1 cellular context compared by ENCODE assay signal in the genomic region with DNA sequence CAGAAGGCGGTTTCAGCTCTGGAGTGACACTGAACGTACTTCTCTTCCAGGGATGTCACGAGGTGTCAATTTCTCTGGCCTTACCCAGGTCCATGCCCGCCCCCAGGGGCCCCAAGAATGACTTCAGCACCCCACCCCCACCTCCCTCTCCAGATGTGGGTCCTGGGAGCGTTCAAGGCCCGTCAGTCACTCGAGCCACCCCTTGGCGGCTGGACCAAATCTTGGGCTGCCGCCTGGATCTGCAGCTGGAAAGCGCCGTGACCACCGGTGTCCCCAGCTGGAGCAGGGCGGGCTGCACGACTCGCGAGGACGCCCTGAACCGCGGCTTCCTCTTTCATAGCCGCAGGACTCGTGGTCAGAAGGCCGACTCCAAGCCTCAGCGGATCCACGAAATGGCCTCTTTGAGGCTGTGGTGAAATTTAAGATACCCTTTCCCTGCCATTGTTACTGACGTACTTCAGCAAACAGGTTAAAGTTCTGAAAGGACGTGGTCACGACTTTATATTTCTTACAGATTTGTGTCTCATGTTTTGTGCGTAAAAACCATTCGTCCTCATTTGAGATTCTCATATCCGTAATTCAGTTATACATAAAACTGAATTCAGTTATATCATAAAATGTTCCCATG.
TF ChIP-seq lines count a peak whose summit lies in the region.

No MANE protein-coding gene starts in this region.

TF ChIP-seq in K562, 482 proteins besides CTCF, POLR2A, EP300 and RAD21 (continued from another document and continues in another):
- TF ChIP-seq, protein P1, sequence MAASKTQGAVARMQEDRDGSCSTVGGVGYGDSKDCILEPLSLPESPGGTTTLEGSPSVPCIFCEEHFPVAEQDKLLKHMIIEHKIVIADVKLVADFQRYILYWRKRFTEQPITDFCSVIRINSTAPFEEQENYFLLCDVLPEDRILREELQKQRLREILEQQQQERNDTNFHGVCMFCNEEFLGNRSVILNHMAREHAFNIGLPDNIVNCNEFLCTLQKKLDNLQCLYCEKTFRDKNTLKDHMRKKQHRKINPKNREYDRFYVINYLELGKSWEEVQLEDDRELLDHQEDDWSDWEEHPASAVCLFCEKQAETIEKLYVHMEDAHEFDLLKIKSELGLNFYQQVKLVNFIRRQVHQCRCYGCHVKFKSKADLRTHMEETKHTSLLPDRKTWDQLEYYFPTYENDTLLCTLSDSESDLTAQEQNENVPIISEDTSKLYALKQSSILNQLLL (CRISPR knock-in tag; IDR thresholded peaks at IDR 0.05; ENCODE audit: borderline replicate concordance): no peak
- peak in 1 of 2 experiments; percentile 77; a peak in 1 of 4 replicates for TF ChIP-seq HDAC1 (IDR thresholded peaks at IDR 0.05)
- no peak for TF ChIP-seq MECOM (CRISPR knock-in tag; IDR thresholded peaks at IDR 0.05)
- peak; percentile 90 for TF ChIP-seq BRD4 (IDR thresholded peaks at IDR 0.05)
- TF ChIP-seq, protein P2, sequence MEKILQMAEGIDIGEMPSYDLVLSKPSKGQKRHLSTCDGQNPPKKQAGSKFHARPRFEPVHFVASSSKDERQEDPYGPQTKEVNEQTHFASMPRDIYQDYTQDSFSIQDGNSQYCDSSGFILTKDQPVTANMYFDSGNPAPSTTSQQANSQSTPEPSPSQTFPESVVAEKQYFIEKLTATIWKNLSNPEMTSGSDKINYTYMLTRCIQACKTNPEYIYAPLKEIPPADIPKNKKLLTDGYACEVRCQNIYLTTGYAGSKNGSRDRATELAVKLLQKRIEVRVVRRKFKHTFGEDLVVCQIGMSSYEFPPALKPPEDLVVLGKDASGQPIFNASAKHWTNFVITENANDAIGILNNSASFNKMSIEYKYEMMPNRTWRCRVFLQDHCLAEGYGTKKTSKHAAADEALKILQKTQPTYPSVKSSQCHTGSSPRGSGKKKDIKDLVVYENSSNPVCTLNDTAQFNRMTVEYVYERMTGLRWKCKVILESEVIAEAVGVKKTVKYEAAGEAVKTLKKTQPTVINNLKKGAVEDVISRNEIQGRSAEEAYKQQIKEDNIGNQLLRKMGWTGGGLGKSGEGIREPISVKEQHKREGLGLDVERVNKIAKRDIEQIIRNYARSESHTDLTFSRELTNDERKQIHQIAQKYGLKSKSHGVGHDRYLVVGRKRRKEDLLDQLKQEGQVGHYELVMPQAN (IDR thresholded peaks at IDR 0.05; ENCODE audit: borderline replicate concordance): peak; percentile 52; the same call in 1 of the 2 replicates
- TF ChIP-seq POLR2H (tag; IDR thresholded peaks at IDR 0.05; ENCODE audit: low read depth): no peak
- 0 out of 2 replicates have a peak, but pooled peaks have one; percentile 23 for TF ChIP-seq TCFL5 (CRISPR knock-in tag; conservative IDR thresholded peaks at IDR 0.05)
- TF ChIP-seq HNRNPLL (IDR thresholded peaks at IDR 0.05; ENCODE audit: low read depth, low read length, poor library complexity, severe bottlenecking): no peak
- TF ChIP-seq, protein P3, sequence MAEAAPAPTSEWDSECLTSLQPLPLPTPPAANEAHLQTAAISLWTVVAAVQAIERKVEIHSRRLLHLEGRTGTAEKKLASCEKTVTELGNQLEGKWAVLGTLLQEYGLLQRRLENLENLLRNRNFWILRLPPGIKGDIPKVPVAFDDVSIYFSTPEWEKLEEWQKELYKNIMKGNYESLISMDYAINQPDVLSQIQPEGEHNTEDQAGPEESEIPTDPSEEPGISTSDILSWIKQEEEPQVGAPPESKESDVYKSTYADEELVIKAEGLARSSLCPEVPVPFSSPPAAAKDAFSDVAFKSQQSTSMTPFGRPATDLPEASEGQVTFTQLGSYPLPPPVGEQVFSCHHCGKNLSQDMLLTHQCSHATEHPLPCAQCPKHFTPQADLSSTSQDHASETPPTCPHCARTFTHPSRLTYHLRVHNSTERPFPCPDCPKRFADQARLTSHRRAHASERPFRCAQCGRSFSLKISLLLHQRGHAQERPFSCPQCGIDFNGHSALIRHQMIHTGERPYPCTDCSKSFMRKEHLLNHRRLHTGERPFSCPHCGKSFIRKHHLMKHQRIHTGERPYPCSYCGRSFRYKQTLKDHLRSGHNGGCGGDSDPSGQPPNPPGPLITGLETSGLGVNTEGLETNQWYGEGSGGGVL (CRISPR knock-in tag; IDR thresholded peaks at IDR 0.05): no peak
- TF ChIP-seq SAFB (IDR thresholded peaks at IDR 0.05; ENCODE audit: borderline replicate concordance, low read depth, low read length): no peak
- TF ChIP-seq NFE2L1 (tag; IDR thresholded peaks at IDR 0.05; ENCODE audit: borderline replicate concordance, low read depth): no peak
- TF ChIP-seq, protein P4, sequence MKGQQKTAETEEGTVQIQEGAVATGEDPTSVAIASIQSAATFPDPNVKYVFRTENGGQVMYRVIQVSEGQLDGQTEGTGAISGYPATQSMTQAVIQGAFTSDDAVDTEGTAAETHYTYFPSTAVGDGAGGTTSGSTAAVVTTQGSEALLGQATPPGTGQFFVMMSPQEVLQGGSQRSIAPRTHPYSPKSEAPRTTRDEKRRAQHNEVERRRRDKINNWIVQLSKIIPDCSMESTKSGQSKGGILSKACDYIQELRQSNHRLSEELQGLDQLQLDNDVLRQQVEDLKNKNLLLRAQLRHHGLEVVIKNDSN (CRISPR knock-in tag; IDR thresholded peaks at IDR 0.05): peak; percentile 69
- TF ChIP-seq ZC3H4 (CRISPR knock-in tag; IDR thresholded peaks at IDR 0.05; ENCODE audit: borderline replicate concordance): 0 out of 2 replicates have a peak, but pooled peaks have one; percentile 61
- TF ChIP-seq, protein P5, sequence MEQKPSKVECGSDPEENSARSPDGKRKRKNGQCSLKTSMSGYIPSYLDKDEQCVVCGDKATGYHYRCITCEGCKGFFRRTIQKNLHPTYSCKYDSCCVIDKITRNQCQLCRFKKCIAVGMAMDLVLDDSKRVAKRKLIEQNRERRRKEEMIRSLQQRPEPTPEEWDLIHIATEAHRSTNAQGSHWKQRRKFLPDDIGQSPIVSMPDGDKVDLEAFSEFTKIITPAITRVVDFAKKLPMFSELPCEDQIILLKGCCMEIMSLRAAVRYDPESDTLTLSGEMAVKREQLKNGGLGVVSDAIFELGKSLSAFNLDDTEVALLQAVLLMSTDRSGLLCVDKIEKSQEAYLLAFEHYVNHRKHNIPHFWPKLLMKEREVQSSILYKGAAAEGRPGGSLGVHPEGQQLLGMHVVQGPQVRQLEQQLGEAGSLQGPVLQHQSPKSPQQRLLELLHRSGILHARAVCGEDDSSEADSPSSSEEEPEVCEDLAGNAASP (IDR thresholded peaks at IDR 0.05): no peak
- 0 out of 2 replicates have a peak, but pooled peaks have one; percentile 74 for TF ChIP-seq ZKSCAN8 (CRISPR knock-in tag; IDR thresholded peaks at IDR 0.05)
- peak; percentile 70 for TF ChIP-seq CXXC5 (CRISPR knock-in tag; IDR thresholded peaks at IDR 0.05)
- TF ChIP-seq, protein P6, sequence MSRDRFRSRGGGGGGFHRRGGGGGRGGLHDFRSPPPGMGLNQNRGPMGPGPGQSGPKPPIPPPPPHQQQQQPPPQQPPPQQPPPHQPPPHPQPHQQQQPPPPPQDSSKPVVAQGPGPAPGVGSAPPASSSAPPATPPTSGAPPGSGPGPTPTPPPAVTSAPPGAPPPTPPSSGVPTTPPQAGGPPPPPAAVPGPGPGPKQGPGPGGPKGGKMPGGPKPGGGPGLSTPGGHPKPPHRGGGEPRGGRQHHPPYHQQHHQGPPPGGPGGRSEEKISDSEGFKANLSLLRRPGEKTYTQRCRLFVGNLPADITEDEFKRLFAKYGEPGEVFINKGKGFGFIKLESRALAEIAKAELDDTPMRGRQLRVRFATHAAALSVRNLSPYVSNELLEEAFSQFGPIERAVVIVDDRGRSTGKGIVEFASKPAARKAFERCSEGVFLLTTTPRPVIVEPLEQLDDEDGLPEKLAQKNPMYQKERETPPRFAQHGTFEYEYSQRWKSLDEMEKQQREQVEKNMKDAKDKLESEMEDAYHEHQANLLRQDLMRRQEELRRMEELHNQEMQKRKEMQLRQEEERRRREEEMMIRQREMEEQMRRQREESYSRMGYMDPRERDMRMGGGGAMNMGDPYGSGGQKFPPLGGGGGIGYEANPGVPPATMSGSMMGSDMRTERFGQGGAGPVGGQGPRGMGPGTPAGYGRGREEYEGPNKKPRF (IDR thresholded peaks at IDR 0.05; ENCODE audit: low read depth, low read length): no peak
- TF ChIP-seq KDM1A (IDR thresholded peaks at IDR 0.05): 0 out of 4 replicates have a peak, but pooled peaks of 1 of the 2 experiments have one; percentile 14
- no peak for TF ChIP-seq RHOXF2B (CRISPR knock-in tag; conservative IDR thresholded peaks at IDR 0.05)
- no peak for TF ChIP-seq DDX20 (tag; IDR thresholded peaks at IDR 0.05; ENCODE audit: low read depth)
- TF ChIP-seq STAT5A (IDR thresholded peaks at IDR 0.05; ENCODE audit: borderline replicate concordance, low read length): peak; percentile 10; the same call in 1 of the 2 replicates
- TF ChIP-seq ETV1 (tag; conservative IDR thresholded peaks at IDR 0.05; ENCODE audit: low read depth): peak; percentile 62
- TF ChIP-seq LARP7 (IDR thresholded peaks at IDR 0.05): no peak
- no peak for TF ChIP-seq ZNF561 (CRISPR knock-in tag; conservative IDR thresholded peaks at IDR 0.05)
- TF ChIP-seq CHCHD3 (CRISPR knock-in tag; IDR thresholded peaks at IDR 0.05): no peak
- no peak for TF ChIP-seq ZFP36 (IDR thresholded peaks at IDR 0.05; ENCODE audit: low read depth, low read length, partially characterized antibody)
- TF ChIP-seq, protein P7, sequence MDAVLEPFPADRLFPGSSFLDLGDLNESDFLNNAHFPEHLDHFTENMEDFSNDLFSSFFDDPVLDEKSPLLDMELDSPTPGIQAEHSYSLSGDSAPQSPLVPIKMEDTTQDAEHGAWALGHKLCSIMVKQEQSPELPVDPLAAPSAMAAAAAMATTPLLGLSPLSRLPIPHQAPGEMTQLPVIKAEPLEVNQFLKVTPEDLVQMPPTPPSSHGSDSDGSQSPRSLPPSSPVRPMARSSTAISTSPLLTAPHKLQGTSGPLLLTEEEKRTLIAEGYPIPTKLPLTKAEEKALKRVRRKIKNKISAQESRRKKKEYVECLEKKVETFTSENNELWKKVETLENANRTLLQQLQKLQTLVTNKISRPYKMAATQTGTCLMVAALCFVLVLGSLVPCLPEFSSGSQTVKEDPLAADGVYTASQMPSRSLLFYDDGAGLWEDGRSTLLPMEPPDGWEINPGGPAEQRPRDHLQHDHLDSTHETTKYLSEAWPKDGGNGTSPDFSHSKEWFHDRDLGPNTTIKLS (IDR thresholded peaks at IDR 0.05; ENCODE audit: borderline replicate concordance, low read depth): no peak; the same call in 1 of the 2 replicates
- TF ChIP-seq LCOR (CRISPR knock-in tag; IDR thresholded peaks at IDR 0.05): peak; percentile 88
- TF ChIP-seq ZNF717 (CRISPR knock-in tag; IDR thresholded peaks at IDR 0.05): no peak
- TF ChIP-seq, protein P8, sequence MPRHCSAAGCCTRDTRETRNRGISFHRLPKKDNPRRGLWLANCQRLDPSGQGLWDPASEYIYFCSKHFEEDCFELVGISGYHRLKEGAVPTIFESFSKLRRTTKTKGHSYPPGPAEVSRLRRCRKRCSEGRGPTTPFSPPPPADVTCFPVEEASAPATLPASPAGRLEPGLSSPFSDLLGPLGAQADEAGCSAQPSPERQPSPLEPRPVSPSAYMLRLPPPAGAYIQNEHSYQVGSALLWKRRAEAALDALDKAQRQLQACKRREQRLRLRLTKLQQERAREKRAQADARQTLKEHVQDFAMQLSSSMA (CRISPR knock-in tag; IDR thresholded peaks at IDR 0.05): no peak
- TF ChIP-seq YBX1 (IDR thresholded peaks at IDR 0.05): no peak
- TF ChIP-seq, protein P9, sequence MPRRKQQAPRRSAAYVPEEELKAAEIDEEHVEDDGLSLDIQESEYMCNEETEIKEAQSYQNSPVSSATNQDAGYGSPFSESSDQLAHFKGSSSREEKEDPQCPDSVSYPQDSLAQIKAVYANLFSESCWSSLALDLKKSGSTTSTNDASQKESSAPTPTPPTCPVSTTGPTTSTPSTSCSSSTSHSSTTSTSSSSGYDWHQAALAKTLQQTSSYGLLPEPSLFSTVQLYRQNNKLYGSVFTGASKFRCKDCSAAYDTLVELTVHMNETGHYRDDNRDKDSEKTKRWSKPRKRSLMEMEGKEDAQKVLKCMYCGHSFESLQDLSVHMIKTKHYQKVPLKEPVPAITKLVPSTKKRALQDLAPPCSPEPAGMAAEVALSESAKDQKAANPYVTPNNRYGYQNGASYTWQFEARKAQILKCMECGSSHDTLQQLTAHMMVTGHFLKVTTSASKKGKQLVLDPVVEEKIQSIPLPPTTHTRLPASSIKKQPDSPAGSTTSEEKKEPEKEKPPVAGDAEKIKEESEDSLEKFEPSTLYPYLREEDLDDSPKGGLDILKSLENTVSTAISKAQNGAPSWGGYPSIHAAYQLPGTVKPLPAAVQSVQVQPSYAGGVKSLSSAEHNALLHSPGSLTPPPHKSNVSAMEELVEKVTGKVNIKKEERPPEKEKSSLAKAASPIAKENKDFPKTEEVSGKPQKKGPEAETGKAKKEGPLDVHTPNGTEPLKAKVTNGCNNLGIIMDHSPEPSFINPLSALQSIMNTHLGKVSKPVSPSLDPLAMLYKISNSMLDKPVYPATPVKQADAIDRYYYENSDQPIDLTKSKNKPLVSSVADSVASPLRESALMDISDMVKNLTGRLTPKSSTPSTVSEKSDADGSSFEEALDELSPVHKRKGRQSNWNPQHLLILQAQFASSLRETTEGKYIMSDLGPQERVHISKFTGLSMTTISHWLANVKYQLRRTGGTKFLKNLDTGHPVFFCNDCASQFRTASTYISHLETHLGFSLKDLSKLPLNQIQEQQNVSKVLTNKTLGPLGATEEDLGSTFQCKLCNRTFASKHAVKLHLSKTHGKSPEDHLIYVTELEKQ (CRISPR knock-in tag; IDR thresholded peaks at IDR 0.05): no peak
- TF ChIP-seq MXI1 (IDR thresholded peaks at IDR 0.05; ENCODE audit: low read depth, low read length): 0 out of 2 replicates have a peak, but pooled peaks have one; percentile 38
- peak; percentile 40; the same call in 1 of the 2 replicates for TF ChIP-seq MTA1 (IDR thresholded peaks at IDR 0.05; ENCODE audit: borderline replicate concordance)
- TF ChIP-seq, protein P10, sequence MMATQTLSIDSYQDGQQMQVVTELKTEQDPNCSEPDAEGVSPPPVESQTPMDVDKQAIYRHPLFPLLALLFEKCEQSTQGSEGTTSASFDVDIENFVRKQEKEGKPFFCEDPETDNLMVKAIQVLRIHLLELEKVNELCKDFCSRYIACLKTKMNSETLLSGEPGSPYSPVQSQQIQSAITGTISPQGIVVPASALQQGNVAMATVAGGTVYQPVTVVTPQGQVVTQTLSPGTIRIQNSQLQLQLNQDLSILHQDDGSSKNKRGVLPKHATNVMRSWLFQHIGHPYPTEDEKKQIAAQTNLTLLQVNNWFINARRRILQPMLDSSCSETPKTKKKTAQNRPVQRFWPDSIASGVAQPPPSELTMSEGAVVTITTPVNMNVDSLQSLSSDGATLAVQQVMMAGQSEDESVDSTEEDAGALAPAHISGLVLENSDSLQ (IDR thresholded peaks at IDR 0.05): peak; percentile 93
- TF ChIP-seq, protein P11, sequence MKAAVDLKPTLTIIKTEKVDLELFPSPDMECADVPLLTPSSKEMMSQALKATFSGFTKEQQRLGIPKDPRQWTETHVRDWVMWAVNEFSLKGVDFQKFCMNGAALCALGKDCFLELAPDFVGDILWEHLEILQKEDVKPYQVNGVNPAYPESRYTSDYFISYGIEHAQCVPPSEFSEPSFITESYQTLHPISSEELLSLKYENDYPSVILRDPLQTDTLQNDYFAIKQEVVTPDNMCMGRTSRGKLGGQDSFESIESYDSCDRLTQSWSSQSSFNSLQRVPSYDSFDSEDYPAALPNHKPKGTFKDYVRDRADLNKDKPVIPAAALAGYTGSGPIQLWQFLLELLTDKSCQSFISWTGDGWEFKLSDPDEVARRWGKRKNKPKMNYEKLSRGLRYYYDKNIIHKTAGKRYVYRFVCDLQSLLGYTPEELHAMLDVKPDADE (conservative IDR thresholded peaks at IDR 0.05; ENCODE audit: control insufficient read depth, low read depth, low read length): 0 out of 2 replicates have a peak, but pooled peaks have one; percentile 44
- TF ChIP-seq ZNF830 (CRISPR knock-in tag; IDR thresholded peaks at IDR 0.05): no peak
